Comparison of ENCODE assay signal across 9 cellular contexts in genomic region chr15:85625856-85626255, GRCh38.
A peak's percentile ranks its signal among the peaks of the same experiment; 100 is the strongest.
DNase-seq lines count a peak whose midpoint lies in the region; ATAC-seq and TF ChIP-seq lines count a peak whose summit lies in the region.
"Had no signal": no experiment of that assay in that cellular context is flagged by ENCODE, and none has a peak within 500 bp of the region (broad histone marks: within the 10 kb centered on the region; RNA-seq: fewer than 3 reads in every experiment).

No MANE protein-coding gene starts in this region.

- peak; percentile 77 for ATAC-seq in GM19463 (IDR thresholded peaks at IDR 0.05; ENCODE audit: unreplicated experiment)

- no peaks in the 10 kb centered on the region for H3K27me3 Mint-ChIP-seq in CD14-positive monocyte (ENCODE audit: low read depth in 3 of 3)
- no peaks in the 10 kb centered on the region for H3K27me3 Mint-ChIP-seq in IgD-negative memory B cell
- H3K27me3 Mint-ChIP-seq: dendritic cell treated with granulocyte-macrophage colony-stimulating factor and Interleukin-4, amounts not matched to agents 40 ng/mL and 50 ng/mL, for 4 days had no signal

- H3K4me1 Mint-ChIP-seq in CD14-positive monocyte (peaks cover 88% of the 10 kb centered on the region), IgD-negative memory B cell (peaks cover 37 to 57% (median 47%) of the 10 kb centered on the region in 3 donors)

- peaks cover 0 to 1% (median 0%) of the 10 kb centered on the region in 7 donors for H3K9me3 Mint-ChIP-seq in CD14-positive monocyte
- H3K9me3 Mint-ChIP-seq in IgD-negative memory B cell = no peaks in the 10 kb centered on the region
- H3K9me3 Mint-ChIP-seq: dendritic cell treated with granulocyte-macrophage colony-stimulating factor and Interleukin-4, amounts not matched to agents 40 ng/mL and 50 ng/mL, for 4 days had no signal

- peak overlapping the region; percentile 36 to 78 for H3K27ac ChIP-seq in coronary artery

- TF ChIP-seq CTCF in CD14-positive monocyte (IDR thresholded peaks at IDR 0.05) (no peak), coronary artery (IDR thresholded peaks at IDR 0.05) (no peak)

- H3K36me3 Mint-ChIP-seq in CD14-positive monocyte = peaks cover 53 to 65% of the 10 kb centered on the region in 2 donors
- peaks cover 6% of the 10 kb centered on the region for H3K36me3 Mint-ChIP-seq in IgD-negative memory B cell

- DNase-seq in CD14-positive monocyte (ENCODE audit: low spot score) = no peak
- DNase-seq in coronary artery (ENCODE audit: low spot score) = no peak
- peak; percentile 80 for DNase-seq in skeletal muscle cell (ENCODE audit: low read depth)
- DNase-seq in NCI-H146 treated with DMSO at 0.1 percent for 48 hours (lab: John Stamatoyannopoulos, UW; ENCODE audit: unreplicated experiment) = no peak
- DNase-seq in NCI-H1694 (lab: John Stamatoyannopoulos, UW) = no peak
- DNase-seq in activated CD4-positive, CD25-positive, alpha-beta regulatory T cell treated with anti-CD3 and anti-CD28 coated beads, Interleukin-2, amount 50 U/mL, for 72 hours = no peak

- H3K4me3 Mint-ChIP-seq in CD14-positive monocyte = no peak overlapping the region
- H3K4me3 Mint-ChIP-seq in IgD-negative memory B cell = peak overlapping the region in 2 of 4 donors; percentile 10 to 56
- H3K4me3 Mint-ChIP-seq: dendritic cell treated with granulocyte-macrophage colony-stimulating factor and Interleukin-4, amounts not matched to agents 40 ng/mL and 50 ng/mL, for 4 days had no signal

- intact Hi-C loops in CD14-positive monocyte (cut with micrococcal nuclease) = loop anchor here in 1 of 2 donors (10.0 kb wide), 1 partner anchor 141 kb away; no protein-coding TSS in a partner anchor

- H3K4me3 ChIP-seq in coronary artery (peak overlapping the region; percentile 74), skeletal muscle cell (ENCODE audit: low read depth, low read length) (no peak overlapping the region)

- H3K27ac Mint-ChIP-seq in CD14-positive monocyte (peak overlapping the region; percentile 11 to 93 (median 64)), IgD-negative memory B cell (peak overlapping the region; percentile 15 to 55 (median 20))
- H3K27ac Mint-ChIP-seq: dendritic cell treated with granulocyte-macrophage colony-stimulating factor and Interleukin-4, amounts not matched to agents 40 ng/mL and 50 ng/mL, for 4 days had no signal
